Comparison of ENCODE assay signal across 8 cellular contexts in genomic region chr5:151740958-151741373, GRCh38. TPM values are rescaled to one million over a fixed set of nuclear protein-coding genes. Genes with fewer than 3 reads are reported as not detected.
DNase-seq lines count a peak whose midpoint lies in the region; ATAC-seq and TF ChIP-seq lines count a peak whose summit lies in the region.

No MANE protein-coding gene starts in this region.

- WGBS in right cardiac atrium = 44% methylated on average over 2 of the region's 2 CpGs

- H3K9me3 ChIP-seq in Peyer's patch (no peaks in the 10 kb centered on the region), right cardiac atrium (ENCODE audit: control insufficient read depth, low read length) (no peaks in the 10 kb centered on the region), HAP-1 (no peaks in the 10 kb centered on the region)

- no peak overlapping the region for H3K4me3 ChIP-seq in Peyer's patch
- H3K4me3 ChIP-seq in right cardiac atrium (ENCODE audit: low read length) = no peak overlapping the region
- no peak overlapping the region for H3K4me3 ChIP-seq in HAP-1

- TF ChIP-seq CTCF in 22Rv1 (IDR thresholded peaks at IDR 0.05) = peak; percentile 49; the same call in 1 of the 2 replicates
- TF ChIP-seq CTCF in Peyer's patch (IDR thresholded peaks at IDR 0.05) = no peak

- H3K36me3 ChIP-seq in Peyer's patch = peaks cover 0 to 16% (median 0%) of the 10 kb centered on the region in 3 donors
- peaks cover 7% of the 10 kb centered on the region; the same call in 1 of the 2 replicates for H3K36me3 ChIP-seq in HAP-1 (replicated peaks)

- H3K4me1 ChIP-seq in Peyer's patch = peaks cover 0 to 14% (median 0%) of the 10 kb centered on the region in 4 donors
- peaks cover 13% of the 10 kb centered on the region for H3K4me1 ChIP-seq in right cardiac atrium (ENCODE audit: control insufficient read depth, insufficient read depth, low read length)
- H3K4me1 ChIP-seq in HAP-1 = no peaks in the 10 kb centered on the region

- intact Hi-C loops in right cardiac atrium (cut with DNase I) = loop anchor here (2.0 to 10.0 kb wide), 3 partner anchors 80 to 216 kb away; no protein-coding TSS in a partner anchor

- H3K27ac ChIP-seq in 22Rv1 (no peak overlapping the region), Peyer's patch (peak overlapping the region in 3 of 4 donors; percentile 33 to 51 (median 45)), right cardiac atrium (ENCODE audit: low read length) (peak overlapping the region; percentile 25)

- in situ Hi-C loops in HAP-1 (cut with MboI; ENCODE audit: low sequenced_read_pairs) = loop anchor here (5.0 kb wide), 1 partner anchor 79 kb away; no protein-coding TSS in a partner anchor

- DNase-seq in Peyer's patch (no peak), right cardiac atrium (no peak), SIG-M5 (lab: John Stamatoyannopoulos, UW) (no peak), HAP-1 (ENCODE audit: low spot score in 2 of 2) (no peak), mucosa of gallbladder (ENCODE audit: low spot score) (no peak)

- no peaks in the 10 kb centered on the region for H3K27me3 ChIP-seq in Peyer's patch
- H3K27me3 ChIP-seq in right cardiac atrium (ENCODE audit: control insufficient read depth, insufficient read depth) = no peaks in the 10 kb centered on the region
- no peaks in the 10 kb centered on the region for H3K27me3 ChIP-seq in HAP-1 (ENCODE audit: low read depth)

- ATAC-seq in GM21423 (IDR thresholded peaks at IDR 0.05; ENCODE audit: unreplicated experiment) = peak; percentile 4
- peak in 1 of 2 donors; percentile 3 for ATAC-seq in right cardiac atrium
- no peak for ATAC-seq in esophagus mucosa

- no peak for TF ChIP-seq POLR2A in Peyer's patch (IDR thresholded peaks at IDR 0.05)

RNA-seq across cellular contexts. Expression of gene ATOX1, which starts 17.5 kb away (rescaled TPM):
- total RNA-seq in Peyer's patch = 100 to 1,000 TPM in 3 of 4 donors, 10 to 100 TPM in 1; 99.9 to 161 (median 126) TPM
- total RNA-seq in right cardiac atrium = 10 to 100 TPM; 61.0 to 80.3 (median 75.1) TPM
- 135 TPM for polyA plus RNA-seq in right cardiac atrium
- total RNA-seq in esophagus mucosa = 84.7 TPM
- 88.0 TPM for total RNA-seq in mucosa of gallbladder

RNA-seq across cellular contexts. Expression of gene G3BP1, which starts 30.8 kb away (rescaled TPM):
- 10 to 100 TPM; 63.7 to 67.7 (median 65.8) TPM for total RNA-seq in Peyer's patch
- total RNA-seq in right cardiac atrium = 100 to 1,000 TPM in 3 of 4 donors, 10 to 100 TPM in 1; 94.8 to 121 (median 112) TPM
- polyA plus RNA-seq in right cardiac atrium = 25.5 TPM
- 146 TPM for total RNA-seq in esophagus mucosa
- total RNA-seq in mucosa of gallbladder = 135 TPM

RNA-seq across cellular contexts. Expression of gene SPARC, which starts 54.3 kb away (rescaled TPM):
- total RNA-seq in Peyer's patch = 100 to 1,000 TPM in 1 of 4 donors, 10 to 100 TPM in 3; 47.6 to 177 (median 68.6) TPM
- total RNA-seq in right cardiac atrium = 100 to 1,000 TPM; 440 to 896 (median 629) TPM
- 301 TPM for polyA plus RNA-seq in right cardiac atrium
- total RNA-seq in esophagus mucosa = 76.4 TPM
- total RNA-seq in mucosa of gallbladder = 985 TPM
